Comparison of ENCODE assay signal across 9 cellular contexts in the genomic region with DNA sequence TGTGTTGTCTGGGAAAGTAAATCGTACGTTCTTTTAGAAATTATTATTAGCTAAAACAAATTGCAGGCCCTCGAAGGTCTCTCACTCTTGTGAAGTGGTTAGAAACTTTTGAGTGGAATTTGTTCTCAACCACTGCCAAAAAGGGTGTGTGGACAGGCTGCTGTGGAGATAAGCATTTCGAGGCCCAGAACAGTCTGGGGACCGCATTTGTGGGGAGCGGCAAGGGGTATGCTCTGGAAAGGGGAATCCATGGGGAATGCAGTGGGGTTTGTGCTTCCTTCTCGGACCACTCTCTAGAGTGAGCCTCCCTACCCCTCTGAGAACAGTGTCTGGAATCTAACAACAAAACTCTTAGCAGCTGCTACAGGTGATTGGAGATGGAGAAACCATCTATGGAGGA. TPM values are rescaled to one million over a fixed set of nuclear protein-coding genes. Genes with fewer than 3 reads are reported as not detected.
A peak's percentile ranks its signal among the peaks of the same experiment; 100 is the strongest.
DNase-seq lines count a peak whose midpoint lies in the region; ATAC-seq and TF ChIP-seq lines count a peak whose summit lies in the region.
"Had no signal": no experiment of that assay in that cellular context is flagged by ENCODE, and none has a peak within 500 bp of the region (broad histone marks: within the 10 kb centered on the region; RNA-seq: fewer than 3 reads in every experiment).

No MANE protein-coding gene starts in this region.

- H3K27me3 Mint-ChIP-seq in stimulated activated naive B cell treated with anti-CD40 and anti-IgM and Interleukin-4, amounts not matched to agents 10 μg/mL and 1 μg/mL and 100 μg/mL, for 72 hours, result peaks cover 9 to 35% of the 10 kb centered on the region in 2 donors

- H3K36me3 ChIP-seq in kidney epithelial cell (ENCODE audit: control insufficient read depth, insufficient read depth, low read length), result no peaks in the 10 kb centered on the region

- TF ChIP-seq CTCF in astrocyte of the cerebellum (IDR thresholded peaks at IDR 0.05; ENCODE audit: low read depth, low read length, missing control alignments) (no peak), kidney epithelial cell (IDR thresholded peaks at IDR 0.05; ENCODE audit: insufficient read depth, low read length, poor library complexity, severe bottlenecking) (no peak)

- H3K27me3 ChIP-seq in kidney epithelial cell (ENCODE audit: control insufficient read depth, insufficient read depth, low read length), result no peaks in the 10 kb centered on the region

- H3K36me3 Mint-ChIP-seq in stimulated activated naive B cell treated with anti-CD40 and anti-IgM and Interleukin-4, amounts not matched to agents 10 μg/mL and 1 μg/mL and 100 μg/mL, for 72 hours, result no peaks in the 10 kb centered on the region

- DNase-seq in DMS 273 (lab: John Stamatoyannopoulos, UW; ENCODE audit: unreplicated experiment) (peak; percentile 24), DMS 273 treated with DMSO at 0.1 percent for 48 hours (lab: John Stamatoyannopoulos, UW) (no peak), astrocyte of the cerebellum (ENCODE audit: low read depth) (no peak), kidney epithelial cell (ENCODE audit: low read depth) (no peak), mesenteric fat pad (ENCODE audit: low spot score) (no peak), AG08396 (ENCODE audit: low spot score) (no peak)
- no peak for DNase-seq in stimulated activated naive B cell treated with anti-CD40 and anti-IgM and Interleukin-4, amounts not matched to agents 10 μg/mL and 1 μg/mL and 100 μg/mL, for 72 hours
- DNase-seq: activated CD4-positive, alpha-beta T cell treated with anti-CD3 and anti-CD28 coated beads for 48 hours had no signal

- in situ Hi-C loops in astrocyte of the cerebellum (cut with HindIII; ENCODE audit: low sequenced_read_pairs), result no loop called here

- no peaks in the 10 kb centered on the region for H3K9me3 Mint-ChIP-seq in stimulated activated naive B cell treated with anti-CD40 and anti-IgM and Interleukin-4, amounts not matched to agents 10 μg/mL and 1 μg/mL and 100 μg/mL, for 72 hours

- no peak for ATAC-seq in stimulated activated naive B cell treated with anti-CD40 and anti-IgM and Interleukin-4, amounts not matched to agents 10 μg/mL and 1 μg/mL and 100 μg/mL, for 72 hours (replicated peaks)
- ATAC-seq in HG02938 (IDR thresholded peaks at IDR 0.05; ENCODE audit: unreplicated experiment), result no peak

- H3K4me3 Mint-ChIP-seq in stimulated activated naive B cell treated with anti-CD40 and anti-IgM and Interleukin-4, amounts not matched to agents 10 μg/mL and 1 μg/mL and 100 μg/mL, for 72 hours, result peak overlapping the region; percentile 91 to 92

- H3K4me3 ChIP-seq in astrocyte of the cerebellum (ENCODE audit: low read depth, low read length) (peak overlapping the region; percentile 83), kidney epithelial cell (ENCODE audit: low read depth, low read length) (peak overlapping the region; percentile 72)

- no peak overlapping the region for H3K27ac Mint-ChIP-seq in stimulated activated naive B cell treated with anti-CD40 and anti-IgM and Interleukin-4, amounts not matched to agents 10 μg/mL and 1 μg/mL and 100 μg/mL, for 72 hours

- peaks cover 36 to 66% of the 10 kb centered on the region in 2 donors for H3K4me1 Mint-ChIP-seq in stimulated activated naive B cell treated with anti-CD40 and anti-IgM and Interleukin-4, amounts not matched to agents 10 μg/mL and 1 μg/mL and 100 μg/mL, for 72 hours

RNA-seq across cellular contexts. Expression of gene NRP2, which starts 1.7 kb away (rescaled TPM):
- 78.6 and 90.2 TPM in 2 replicates for total RNA-seq in kidney epithelial cell
- total RNA-seq in mesenteric fat pad, result 66.7 TPM
